ENCODE assay signal across 8 cellular contexts in genomic region chr1:7902478-7903084, GRCh38. TPM values are rescaled to one million over a fixed set of nuclear protein-coding genes. Genes with fewer than 3 reads are reported as not detected.
A peak's percentile ranks its signal among the peaks of the same experiment; 100 is the strongest.
DNase-seq lines count a peak whose midpoint lies in the region; TF ChIP-seq lines count a peak whose summit lies in the region.

No MANE protein-coding gene starts in this region.

- H3K4me1 ChIP-seq in mammary epithelial cell (ENCODE audit: insufficient read depth, low read length) = peaks cover 3% of the 10 kb centered on the region

- peak overlapping the region; percentile 74 for H2AFZ ChIP-seq in mammary epithelial cell (ENCODE audit: low read depth, low read length)

- no peak overlapping the region for H3K4me2 ChIP-seq in mammary epithelial cell (ENCODE audit: insufficient read depth, low read depth, low read length)

- CTCF ChIA-PET in mammary epithelial cell (lab: Charles Lee; ENCODE audit: low non-redundant PET) = no interaction called here

- H3K4me3 ChIP-seq in WERI-Rb-1 (ENCODE audit: low read depth, low read length) (no peak overlapping the region), mammary epithelial cell (replicated peaks in 1 of 3; ENCODE audit: insufficient read depth in 1 of 3, low read depth in 2 of 3, low read length in 3 of 3) (no peak overlapping the region)

- WGBS in mammary epithelial cell (ENCODE audit: low coverage, missing lambda C conversion rate) = 27% methylated on average over 18 of the region's 21 CpGs

- H3K9me3 ChIP-seq in WERI-Rb-1 (ENCODE audit: severe bottlenecking) (no peaks in the 10 kb centered on the region), mammary epithelial cell (replicated peaks; ENCODE audit: insufficient read depth, low read length) (no peaks in the 10 kb centered on the region)

- intact Hi-C loops in mammary epithelial cell (cut with micrococcal nuclease) = loop anchor here (1.0 kb wide), 4 partner anchors 59 to 235 kb away; partner anchors contain the start of gene PARK7

- no peak overlapping the region for H3K9ac ChIP-seq in mammary epithelial cell (ENCODE audit: insufficient read depth, low read length)

- TF ChIP-seq CTCF in 22Rv1 (IDR thresholded peaks at IDR 0.05) (peak; percentile 86), WERI-Rb-1 (IDR thresholded peaks at IDR 0.05; ENCODE audit: low read depth, low read length) (peak; percentile 88), mammary epithelial cell (conservative IDR thresholded peaks at IDR 0.05 in 1 of 2, IDR thresholded peaks at IDR 0.05 in 1 of 2; ENCODE audit: extremely low read depth in 1 of 2, insufficient read depth in 1 of 2, low read depth in 1 of 2, low read length in 2 of 2) (peak; percentile 61 to 76)

- dilution Hi-C loops in mammary epithelial cell (cut with HindIII; ENCODE audit: low sequenced_read_pairs) = loop anchor here (5.0 to 25.0 kb wide), 2 partner anchors 45 to 110 kb away; no protein-coding TSS in a partner anchor

- H3K27me3 ChIP-seq in WERI-Rb-1 (ENCODE audit: insufficient read depth, low read depth, severe bottlenecking) = no peaks in the 10 kb centered on the region
- no peaks in the 10 kb centered on the region for H3K27me3 ChIP-seq in mammary epithelial cell (ENCODE audit: insufficient read depth, low read length)

- H3K27ac ChIP-seq in 22Rv1 (no peak overlapping the region), WERI-Rb-1 (no peak overlapping the region), mammary epithelial cell (ENCODE audit: insufficient read depth, low read depth, low read length) (no peak overlapping the region)

- H3K36me3 ChIP-seq in WERI-Rb-1 (no peaks in the 10 kb centered on the region), mammary epithelial cell (ENCODE audit: insufficient read depth, low read length) (no peaks in the 10 kb centered on the region)

- no peaks in the 10 kb centered on the region for H4K20me1 ChIP-seq in mammary epithelial cell (ENCODE audit: insufficient read depth, low read length)

- peak; percentile 49 for DNase-seq in GM19238 (ENCODE audit: insufficient read length, low spot score)
- DNase-seq in NCI-H2171 treated with DMSO at 0.1 percent for 48 hours (lab: John Stamatoyannopoulos, UW) = peak; percentile 81
- peak; percentile 78 for DNase-seq in WERI-Rb-1
- peak; percentile 47 for DNase-seq in mammary epithelial cell
- peak; percentile 61 for DNase-seq in iris pigment epithelial cell (ENCODE audit: low read depth)
- DNase-seq in stimulated activated CD4-positive, alpha-beta T cell treated with anti-CD3 and anti-CD28 coated beads, Interleukin-15, amount 100 ng/mL, for 1 hour (ENCODE audit: low read depth in 1 of 2, low spot score in 1 of 2) = peak; percentile 8 to 25
- no peak for DNase-seq in OCI-M2 (lab: John Stamatoyannopoulos, UW; ENCODE audit: unreplicated experiment)

- no TSS peak for BruUV-seq in mammary epithelial cell (replicated peaks; lab: Mats Ljungman, UMichigan)

- H3K79me2 ChIP-seq in mammary epithelial cell (ENCODE audit: insufficient read depth, low read length) = no peaks in the 10 kb centered on the region

- in situ Hi-C loops in mammary epithelial cell (cut with MboI; ENCODE audit: low sequenced_read_pairs in 2 of 2) = loop anchor here (5.0 kb wide), 1 partner anchor 235 kb away; no protein-coding TSS in a partner anchor

RNA-seq across cellular contexts. Expression of gene TNFRSF9, which starts 38.1 kb away (rescaled TPM):
- total RNA-seq in mammary epithelial cell = not detected
- not detected for polyA plus RNA-seq in mammary epithelial cell
- polyA minus RNA-seq in mammary epithelial cell = not detected

RNA-seq across cellular contexts. Expression of gene UTS2, which starts 49.7 kb away (rescaled TPM):
- total RNA-seq in mammary epithelial cell = not detected
- not detected for polyA plus RNA-seq in mammary epithelial cell
- polyA minus RNA-seq in mammary epithelial cell = not detected

RNA-seq across cellular contexts. Expression of gene PARK7, which starts 58.9 kb away (rescaled TPM):
- total RNA-seq in mammary epithelial cell = 100 to 1,000 TPM; 106 to 264 TPM
- polyA plus RNA-seq in mammary epithelial cell = 361 TPM
- polyA minus RNA-seq in mammary epithelial cell = 166 TPM
